In genomic region chr19:54464624-54465266, GRCh38 we compare ENCODE assay signal across 9 cellular contexts. TPM values are rescaled to one million over a fixed set of nuclear protein-coding genes. Genes with fewer than 3 reads are reported as not detected.
A peak's percentile ranks its signal among the peaks of the same experiment; 100 is the strongest.
DNase-seq lines count a peak whose midpoint lies in the region; ATAC-seq and TF ChIP-seq lines count a peak whose summit lies in the region.
"Had no signal": no experiment of that assay in that cellular context is flagged by ENCODE, and none has a peak within 500 bp of the region (broad histone marks: within the 10 kb centered on the region; RNA-seq: fewer than 3 reads in every experiment).

No MANE protein-coding gene starts in this region.

- peaks cover 7% of the 10 kb centered on the region for H3K27me3 Mint-ChIP-seq in activated CD8-positive, alpha-beta T cell treated with anti-CD3 and anti-CD28 coated beads for 36 hours
- H3K27me3 Mint-ChIP-seq in effector memory CD8-positive, alpha-beta T cell = peaks cover 4 to 7% of the 10 kb centered on the region in 2 donors
- H3K27me3 Mint-ChIP-seq in memory B cell = peaks cover 3% of the 10 kb centered on the region

- peaks cover 22 to 27% (median 25%) of the 10 kb centered on the region in 11 experiments for H3K36me3 ChIP-seq in BLaER1 treated with 17β-estradiol and CSF1 and Interleukin-3, amounts not matched to agents 10 nM and 100 nM

- no peak for TF ChIP-seq CTCF in activated CD8-positive, alpha-beta T cell treated with anti-CD3 and anti-CD28 coated beads for 36 hours (IDR thresholded peaks at IDR 0.05)

- H3K4me3 ChIP-seq in BLaER1 treated with 17β-estradiol and CSF1 and Interleukin-3, amounts not matched to agents 10 nM and 100 nM = peak overlapping the region; percentile 58 to 78 (median 71)

- peak; percentile 84 for DNase-seq in NCI-H774 (lab: John Stamatoyannopoulos, UW)
- DNase-seq in activated CD8-positive, alpha-beta T cell treated with anti-CD3 and anti-CD28 coated beads for 36 hours = peak; percentile 94
- DNase-seq in effector memory CD8-positive, alpha-beta T cell = peak; percentile 56 to 59 (median 58)
- DNase-seq in memory B cell (ENCODE audit: low spot score in 2 of 2) = peak; percentile 50 to 68
- DNase-seq in stimulated activated CD8-positive, alpha-beta memory T cell treated with anti-CD3 and anti-CD28 coated beads, Interleukin-12 subunit alpha, Interleukin-12 subunit beta, amount 100 ng/mL, for 24 hours (ENCODE audit: extremely low read depth) = peak; percentile 67

- ATAC-seq in GM19025 (IDR thresholded peaks at IDR 0.05; ENCODE audit: low read depth, unreplicated experiment) (peak; percentile 38), HG03159 (IDR thresholded peaks at IDR 0.05; ENCODE audit: unreplicated experiment) (peak; percentile 39), memory B cell (ENCODE audit: low read depth) (peak; percentile 17)
- peak; percentile 50 for ATAC-seq in activated CD8-positive, alpha-beta T cell treated with anti-CD3 and anti-CD28 coated beads for 36 hours
- peak; percentile 22 for ATAC-seq in effector memory CD8-positive, alpha-beta T cell (replicated peaks)

- H3K4me3 Mint-ChIP-seq in activated CD8-positive, alpha-beta T cell treated with anti-CD3 and anti-CD28 coated beads for 36 hours = peak overlapping the region; percentile 82
- peak overlapping the region; percentile 80 to 88 for H3K4me3 Mint-ChIP-seq in effector memory CD8-positive, alpha-beta T cell
- peak overlapping the region; percentile 83 for H3K4me3 Mint-ChIP-seq in memory B cell

- no peaks in the 10 kb centered on the region for H3K9me3 Mint-ChIP-seq in activated CD8-positive, alpha-beta T cell treated with anti-CD3 and anti-CD28 coated beads for 36 hours
- no peaks in the 10 kb centered on the region for H3K9me3 Mint-ChIP-seq in effector memory CD8-positive, alpha-beta T cell
- H3K9me3 Mint-ChIP-seq in memory B cell = peaks cover 1% of the 10 kb centered on the region

- intact Hi-C loops in activated CD8-positive, alpha-beta T cell treated with anti-CD3 and anti-CD28 coated beads for 36 hours (cut with micrococcal nuclease) = no loop called here

- POLR2A ChIA-PET in activated CD8-positive, alpha-beta T cell treated with anti-CD3 and anti-CD28 coated beads for 36 hours (lab: Charles Lee) = no interaction called here

- H3K9me3 ChIP-seq in BLaER1 treated with 17β-estradiol and CSF1 and Interleukin-3, amounts not matched to agents 10 nM and 100 nM (replicated peaks in 1 of 11) = no peaks in the 10 kb centered on the region

- CTCF ChIA-PET in activated CD8-positive, alpha-beta T cell treated with anti-CD3 and anti-CD28 coated beads for 36 hours (lab: Charles Lee) = interaction anchor here (1.5 kb wide), 1 partner anchor 16 kb away, joined by 3 read pairs; no protein-coding TSS in a partner anchor

- H4K20me1 ChIP-seq in BLaER1 treated with 17β-estradiol and CSF1 and Interleukin-3, amounts not matched to agents 10 nM and 100 nM = peaks cover 25 to 33% (median 28%) of the 10 kb centered on the region in 11 experiments

- H3K27ac ChIP-seq in BLaER1 treated with 17β-estradiol and CSF1 and Interleukin-3, amounts not matched to agents 10 nM and 100 nM = peak overlapping the region; percentile 74 to 100 (median 97)

- peaks cover 48 to 77% (median 67%) of the 10 kb centered on the region in 10 experiments for H3K4me1 ChIP-seq in BLaER1 treated with 17β-estradiol and CSF1 and Interleukin-3, amounts not matched to agents 10 nM and 100 nM

- 0 out of 22 replicates have a peak, but pooled peaks cover 0 to 5% (median 0%) of the 10 kb centered on the region in 11 experiments for H3K27me3 ChIP-seq in BLaER1 treated with 17β-estradiol and CSF1 and Interleukin-3, amounts not matched to agents 10 nM and 100 nM

- peak overlapping the region; percentile 62 to 97 (median 95); a peak in 21 of 22 replicates for H3K9ac ChIP-seq in BLaER1 treated with 17β-estradiol and CSF1 and Interleukin-3, amounts not matched to agents 10 nM and 100 nM

- H3K4me1 Mint-ChIP-seq in activated CD8-positive, alpha-beta T cell treated with anti-CD3 and anti-CD28 coated beads for 36 hours (ENCODE audit: low read depth) = peaks cover 17% of the 10 kb centered on the region
- H3K4me1 Mint-ChIP-seq in effector memory CD8-positive, alpha-beta T cell (ENCODE audit: low read depth in 2 of 2) = peaks cover 24 to 26% of the 10 kb centered on the region in 2 donors
- H3K4me1 Mint-ChIP-seq in memory B cell = peaks cover 19% of the 10 kb centered on the region

- H3K4me2 ChIP-seq in BLaER1 treated with 17β-estradiol and CSF1 and Interleukin-3, amounts not matched to agents 10 nM and 100 nM = peak overlapping the region; percentile 76 to 100 (median 98)

- H3K36me3 Mint-ChIP-seq in activated CD8-positive, alpha-beta T cell treated with anti-CD3 and anti-CD28 coated beads for 36 hours (ENCODE audit: low read depth) = peaks cover 14% of the 10 kb centered on the region
- H3K36me3 Mint-ChIP-seq in effector memory CD8-positive, alpha-beta T cell (ENCODE audit: insufficient read depth) = peaks cover 43% of the 10 kb centered on the region
- H3K36me3 Mint-ChIP-seq in memory B cell = peaks cover 5% of the 10 kb centered on the region

- H3K27ac Mint-ChIP-seq in activated CD8-positive, alpha-beta T cell treated with anti-CD3 and anti-CD28 coated beads for 36 hours = peak overlapping the region; percentile 88
- peak overlapping the region; percentile 78 to 97 for H3K27ac Mint-ChIP-seq in effector memory CD8-positive, alpha-beta T cell
- H3K27ac Mint-ChIP-seq in memory B cell = peak overlapping the region; percentile 90

RNA-seq across cellular contexts. Expression of gene LENG9, which starts 1.2 kb away (rescaled TPM):
- 1 to 10 TPM; 4.3 to 5.5 TPM for total RNA-seq in activated CD8-positive, alpha-beta T cell treated with anti-CD3 and anti-CD28 coated beads for 36 hours

RNA-seq across cellular contexts. Expression of gene CDC42EP5, which starts 8.4 kb away (rescaled TPM):
- total RNA-seq in activated CD8-positive, alpha-beta T cell treated with anti-CD3 and anti-CD28 coated beads for 36 hours = under 1 TPM; 0.45 to 0.83 TPM

RNA-seq across cellular contexts. Expression of gene LENG8, which starts 15.7 kb away (rescaled TPM):
- total RNA-seq in activated CD8-positive, alpha-beta T cell treated with anti-CD3 and anti-CD28 coated beads for 36 hours = 100 to 1,000 TPM; 165 to 170 TPM

RNA-seq across cellular contexts. Expression of gene LAIR2, which starts 37.9 kb away (rescaled TPM):
- 1 to 10 TPM; 1.5 to 2.1 TPM for total RNA-seq in activated CD8-positive, alpha-beta T cell treated with anti-CD3 and anti-CD28 coated beads for 36 hours
- total RNA-seq: dermis microvascular lymphatic vessel endothelial cell had no signal

RNA-seq across cellular contexts. Expression of gene TTYH1, which starts 49.5 kb away (rescaled TPM):
- total RNA-seq in activated CD8-positive, alpha-beta T cell treated with anti-CD3 and anti-CD28 coated beads for 36 hours = under 1 TPM in 1 of 2 experiments, not detected in 1; 0.70 TPM
- total RNA-seq: dermis microvascular lymphatic vessel endothelial cell had no signal

Comparison
In these comparisons a context has a peak if more than half of its experiments do, and no peak if none do; other contexts are left out.
1. Peak in every context shown above with its lines: DNase-seq, ATAC-seq, H3K4me3 ChIP-seq and H3K27ac ChIP-seq.